ENCODE assay signal across 1 cellular context in genomic region chr14:21112267-21112666, GRCh38.
TF ChIP-seq lines count a peak whose summit lies in the region.

No MANE protein-coding gene starts in this region.

TF ChIP-seq in HepG2, 621 proteins besides CTCF, POLR2A, EP300 and RAD21:
- TF ChIP-seq HNRNPLL (IDR thresholded peaks at IDR 0.05; ENCODE audit: low read depth, low read length, poor library complexity, severe bottlenecking) (no peak), MAFF (IDR thresholded peaks at IDR 0.05; ENCODE audit: low read depth, low read length) (0 out of 2 replicates have a peak, but pooled peaks have one; percentile 11), MAFK (conservative IDR thresholded peaks at IDR 0.05 in 1 of 2, IDR thresholded peaks at IDR 0.05 in 1 of 2; ENCODE audit: low read length in 2 of 2) (peak in 1 of 2 experiments; percentile 29; a peak in 1 of 4 replicates)
